8 cellular contexts compared by ENCODE assay signal in genomic region chr10:62492012-62492869, GRCh38.
DNase-seq lines count a peak whose midpoint lies in the region; ATAC-seq and TF ChIP-seq lines count a peak whose summit lies in the region.

No MANE protein-coding gene starts in this region.

- no peaks in the 10 kb centered on the region for H3K36me3 Mint-ChIP-seq in endodermal cell (ENCODE audit: low read depth)
- H3K36me3 Mint-ChIP-seq in nephron (ENCODE audit: low read depth): no peaks in the 10 kb centered on the region

- H3K9me3 Mint-ChIP-seq in endodermal cell (no peaks in the 10 kb centered on the region), nephron (no peaks in the 10 kb centered on the region)

- WGBS in endodermal cell (ENCODE audit: insufficient coverage in 1 of 2, insufficient read length in 1 of 2), 2 experiments: 76 to 80% methylated on average over 5 of the region's 5 CpGs

- H3K27me3 Mint-ChIP-seq in endodermal cell (ENCODE audit: insufficient read depth) (peaks cover 1% of the 10 kb centered on the region), nephron (ENCODE audit: low read depth) (no peaks in the 10 kb centered on the region)

- H3K4me1 Mint-ChIP-seq in endodermal cell (no peaks in the 10 kb centered on the region), nephron (no peaks in the 10 kb centered on the region)

- H3K27ac ChIP-seq in endodermal cell (ENCODE audit: low read depth, low read length): no peak overlapping the region

- no peak overlapping the region for H3K9ac ChIP-seq in endodermal cell (ENCODE audit: extremely low read depth, low read length, poor library complexity, severe bottlenecking)

- peak; percentile 61 for ATAC-seq in GM18858 (IDR thresholded peaks at IDR 0.05; ENCODE audit: unreplicated experiment)

- H3K27me3 ChIP-seq in endodermal cell (ENCODE audit: control insufficient read depth, insufficient read depth, low read length, poor library complexity, severe bottlenecking): no peaks in the 10 kb centered on the region

- no peak overlapping the region for H3K4me3 Mint-ChIP-seq in endodermal cell
- no peak overlapping the region for H3K4me3 Mint-ChIP-seq in nephron

- peak; percentile 47 for DNase-seq in AG08395 (ENCODE audit: low spot score)
- DNase-seq in NOMO-1 (lab: John Stamatoyannopoulos, UW; ENCODE audit: unreplicated experiment in 2 of 2): peak; percentile 90 to 95
- no peak for DNase-seq in endodermal cell
- no peak for DNase-seq in SHP77 treated with DMSO at 0.1 percent for 48 hours (lab: John Stamatoyannopoulos, UW)
- DNase-seq in NCI-H1092 treated with DMSO at 0.1 percent for 48 hours (lab: John Stamatoyannopoulos, UW): no peak
- DNase-seq in NCI-H1417 treated with DMSO at 0.1 percent for 48 hours (lab: John Stamatoyannopoulos, UW): no peak

- no peaks in the 10 kb centered on the region for H3K36me3 ChIP-seq in endodermal cell (ENCODE audit: control insufficient read depth, insufficient read depth, low read length)

- H3K4me1 ChIP-seq in endodermal cell (ENCODE audit: control insufficient read depth, insufficient read depth, low read length): no peaks in the 10 kb centered on the region

- H3K27ac Mint-ChIP-seq in endodermal cell (no peak overlapping the region), nephron (no peak overlapping the region)

- no peaks in the 10 kb centered on the region for H3K9me3 ChIP-seq in endodermal cell (ENCODE audit: control insufficient read depth, low read length)

- peak; percentile 81 for TF ChIP-seq CTCF in endodermal cell (conservative IDR thresholded peaks at IDR 0.05)
- peak; percentile 53 to 59 (median 59) for TF ChIP-seq CTCF in nephron (IDR thresholded peaks at IDR 0.05; ENCODE audit: unreplicated experiment in 3 of 3)

- H3K4me3 ChIP-seq in endodermal cell (ENCODE audit: low read length): no peak overlapping the region

Comparison
In these comparisons a context has a peak if more than half of its experiments do, and no peak if none do; other contexts are left out.
1. DNase-seq: peak in AG08395 (single experiment) and NOMO-1 (2 of 2); none in endodermal cell (single experiment), SHP77 treated with DMSO at 0.1 percent for 48 hours (single experiment), NCI-H1092 treated with DMSO at 0.1 percent for 48 hours (single experiment) and NCI-H1417 treated with DMSO at 0.1 percent for 48 hours (single experiment).